8 cellular contexts compared by ENCODE assay signal in genomic region chr10:27241640-27242472, GRCh38. TPM values are rescaled to one million over a fixed set of nuclear protein-coding genes. Genes with fewer than 3 reads are reported as not detected.
DNase-seq lines count a peak whose midpoint lies in the region; ATAC-seq and TF ChIP-seq lines count a peak whose summit lies in the region.

No MANE protein-coding gene starts in this region.

- POLR2A ChIA-PET in CD8-positive, alpha-beta memory T cell (lab: Charles Lee), result interaction anchor here (1.0 to 2.7 kb wide), 7 partner anchors 11 to 262 kb away, joined by 3 to 33 read pairs (median 6); partner anchors contain the start of genes MASTL, RAB18 and YME1L1
- POLR2A ChIA-PET in activated CD4-positive, alpha-beta memory T cell treated with anti-CD3 and anti-CD28 coated beads, Interleukin-2, amount 10 ng/mL, durations not matched to agents 7 days and 5 days (lab: Charles Lee), result interaction anchor here (0.7 to 2.8 kb wide), 20 partner anchors 10 to 1291 kb away, joined by 3 to 80 read pairs (median 4); partner anchors contain the start of genes MASTL, PDSS1, RAB18 and YME1L1

- H3K27ac Mint-ChIP-seq in CD8-positive, alpha-beta memory T cell, result peak overlapping the region; percentile 95 to 99 (median 97)
- peak overlapping the region; percentile 98 for H3K27ac Mint-ChIP-seq in activated CD4-positive, alpha-beta memory T cell treated with anti-CD3 and anti-CD28 coated beads, Interleukin-2, amount 10 ng/mL, durations not matched to agents 7 days and 5 days

- H3K4me3 ChIP-seq in CD8-positive, alpha-beta memory T cell (ENCODE audit: low read length), result peak overlapping the region; percentile 93
- peak overlapping the region; percentile 68 for H3K4me3 ChIP-seq in lung

- H3K4me1 Mint-ChIP-seq in CD8-positive, alpha-beta memory T cell, result peaks cover 35 to 54% (median 51%) of the 10 kb centered on the region in 3 donors
- peaks cover 34% of the 10 kb centered on the region for H3K4me1 Mint-ChIP-seq in activated CD4-positive, alpha-beta memory T cell treated with anti-CD3 and anti-CD28 coated beads, Interleukin-2, amount 10 ng/mL, durations not matched to agents 7 days and 5 days

- H3K4me3 Mint-ChIP-seq in CD8-positive, alpha-beta memory T cell, result peak overlapping the region; percentile 89 to 99 (median 93)
- H3K4me3 Mint-ChIP-seq in activated CD4-positive, alpha-beta memory T cell treated with anti-CD3 and anti-CD28 coated beads, Interleukin-2, amount 10 ng/mL, durations not matched to agents 7 days and 5 days, result peak overlapping the region; percentile 89

- peaks cover 0 to 4% of the 10 kb centered on the region in 2 donors for H3K27me3 Mint-ChIP-seq in CD8-positive, alpha-beta memory T cell
- H3K27me3 Mint-ChIP-seq in activated CD4-positive, alpha-beta memory T cell treated with anti-CD3 and anti-CD28 coated beads, Interleukin-2, amount 10 ng/mL, durations not matched to agents 7 days and 5 days, result no peaks in the 10 kb centered on the region

- ATAC-seq in GM19452 (IDR thresholded peaks at IDR 0.05; ENCODE audit: unreplicated experiment), result peak; percentile 76
- peak; percentile 34 for ATAC-seq in HG03575 (IDR thresholded peaks at IDR 0.05; ENCODE audit: extremely low read depth, insufficient number of reproducible peaks, low FRiP score, unreplicated experiment)
- ATAC-seq in lung (ENCODE audit: insufficient read depth, low FRiP score), result peak; percentile 89

- peaks cover 18% of the 10 kb centered on the region for H3K4me1 ChIP-seq in CD8-positive, alpha-beta memory T cell (ENCODE audit: insufficient read depth, low read length)
- peaks cover 7% of the 10 kb centered on the region in 2 donors for H3K4me1 ChIP-seq in lung (ENCODE audit: control insufficient read depth in 2 of 2, insufficient read depth in 2 of 2, low read length in 2 of 2)

- TF ChIP-seq CTCF in lung (IDR thresholded peaks at IDR 0.05; ENCODE audit: control extremely low read depth, extremely low read depth), result no peak

- no peaks in the 10 kb centered on the region for H3K9me3 ChIP-seq in CD8-positive, alpha-beta memory T cell (ENCODE audit: low read length)
- no peaks in the 10 kb centered on the region for H3K9me3 ChIP-seq in lung (ENCODE audit: control insufficient read depth in 2 of 2, insufficient read depth in 1 of 2, low read length in 1 of 2)

- no peaks in the 10 kb centered on the region for H3K27me3 ChIP-seq in CD8-positive, alpha-beta memory T cell (ENCODE audit: insufficient read depth, low read length, poor library complexity, severe bottlenecking)
- H3K27me3 ChIP-seq in lung (ENCODE audit: control insufficient read depth, insufficient read depth), result no peaks in the 10 kb centered on the region

- peak; percentile 82 to 91 (median 84) for DNase-seq in CD8-positive, alpha-beta memory T cell
- DNase-seq in NCI-H774 (lab: John Stamatoyannopoulos, UW), result peak; percentile 93
- DNase-seq in activated CD4-positive, alpha-beta memory T cell treated with anti-CD3 and anti-CD28 coated beads, Interleukin-2, amount 10 ng/mL, durations not matched to agents 7 days and 5 days, result peak; percentile 90
- DNase-seq in ecto neural progenitor cell (ENCODE audit: low spot score), result peak; percentile 96
- DNase-seq in lung (ENCODE audit: low spot score), result peak; percentile 91
- peak; percentile 74 to 85 (median 75) for DNase-seq in stimulated activated CD4-positive, alpha-beta T cell treated with anti-CD3 and anti-CD28 coated beads, TNF-alpha, amount 100 ng/mL, for 24 hours (ENCODE audit: low read depth in 3 of 3)

- peaks cover 0 to 31% (median 0%) of the 10 kb centered on the region in 3 donors for H3K36me3 Mint-ChIP-seq in CD8-positive, alpha-beta memory T cell
- H3K36me3 Mint-ChIP-seq in activated CD4-positive, alpha-beta memory T cell treated with anti-CD3 and anti-CD28 coated beads, Interleukin-2, amount 10 ng/mL, durations not matched to agents 7 days and 5 days (ENCODE audit: low read depth), result peaks cover 15% of the 10 kb centered on the region

- no peaks in the 10 kb centered on the region for H3K36me3 ChIP-seq in CD8-positive, alpha-beta memory T cell (ENCODE audit: insufficient read depth, low read length)
- H3K36me3 ChIP-seq in lung (ENCODE audit: control insufficient read depth in 2 of 2, insufficient read depth in 2 of 2, low read length in 2 of 2), result no peaks in the 10 kb centered on the region

- peaks cover 0 to 2% (median 0%) of the 10 kb centered on the region in 5 donors for H3K9me3 Mint-ChIP-seq in CD8-positive, alpha-beta memory T cell
- H3K9me3 Mint-ChIP-seq in activated CD4-positive, alpha-beta memory T cell treated with anti-CD3 and anti-CD28 coated beads, Interleukin-2, amount 10 ng/mL, durations not matched to agents 7 days and 5 days, result no peaks in the 10 kb centered on the region

- CTCF ChIA-PET in CD8-positive, alpha-beta memory T cell (lab: Charles Lee), result interaction anchor here (1.2 to 2.9 kb wide), 4 partner anchors 10 to 262 kb away, joined by 3 to 30 read pairs (median 6); partner anchors contain the start of genes RAB18 and YME1L1
- CTCF ChIA-PET in activated CD4-positive, alpha-beta memory T cell treated with anti-CD3 and anti-CD28 coated beads, Interleukin-2, amount 10 ng/mL, durations not matched to agents 7 days and 5 days (lab: Charles Lee), result interaction anchor here (0.7 to 2.7 kb wide), 6 partner anchors 9 to 88 kb away, joined by 3 to 26 read pairs (median 4); partner anchors contain the start of gene YME1L1

- peak overlapping the region; percentile 91 for H3K27ac ChIP-seq in CD8-positive, alpha-beta memory T cell (ENCODE audit: low read depth, low read length)
- peak overlapping the region; percentile 89 to 97 for H3K27ac ChIP-seq in lung (ENCODE audit: low read depth in 1 of 2, low read length in 1 of 2)

- 1 to 2% methylated on average over 58 to 59 of the region's 59 CpGs for WGBS in lung, 2 donors

RNA-seq across cellular contexts. Expression of gene ACBD5, which starts 1.3 kb away (rescaled TPM):
- total RNA-seq in CD8-positive, alpha-beta memory T cell, result 10 to 100 TPM; 19.2 to 21.3 TPM
- 13.2 TPM for polyA plus RNA-seq in CD8-positive, alpha-beta memory T cell
- total RNA-seq in activated CD4-positive, alpha-beta memory T cell treated with anti-CD3 and anti-CD28 coated beads, Interleukin-2, amount 10 ng/mL, durations not matched to agents 7 days and 5 days, result 10 to 100 TPM; 23.7 to 25.2 TPM
- total RNA-seq in lung, result 10 to 100 TPM; 20.7 to 25.3 TPM
- polyA plus RNA-seq in lung, result 10 to 100 TPM; 10.4 to 13.8 TPM

Comparison
In these comparisons a context has a peak if more than half of its experiments do, and no peak if none do; other contexts are left out.
1. Peak in every context shown above with its lines: DNase-seq, ATAC-seq, H3K4me3 ChIP-seq and H3K27ac ChIP-seq.
2. ATAC-seq: peak in every context shown above with its lines; median percentile 89 in lung; 76 in GM19452; 34 in HG03575.